Comparison of ENCODE assay signal across 11 cellular contexts in genomic region chr20:35821807-35822242, GRCh38. TPM values are rescaled to one million over a fixed set of nuclear protein-coding genes. Genes with fewer than 3 reads are reported as not detected.
DNase-seq lines count a peak whose midpoint lies in the region; ATAC-seq and TF ChIP-seq lines count a peak whose summit lies in the region.
"Had no signal": no experiment of that assay in that cellular context is flagged by ENCODE, and none has a peak within 500 bp of the region (broad histone marks: within the 10 kb centered on the region; RNA-seq: fewer than 3 reads in every experiment).

No MANE protein-coding gene starts in this region.

- H3K27ac Mint-ChIP-seq in CD4-positive, alpha-beta T cell, result peak overlapping the region; percentile 26
- H3K27ac Mint-ChIP-seq in IgD-negative memory B cell, result peak overlapping the region in 2 of 3 donors; percentile 3 to 41

- no peak for TF ChIP-seq CTCF in CD4-positive, alpha-beta T cell (IDR thresholded peaks at IDR 0.05)
- no peak for TF ChIP-seq CTCF in mammary epithelial cell (conservative IDR thresholded peaks at IDR 0.05 in 1 of 2, IDR thresholded peaks at IDR 0.05 in 1 of 2; ENCODE audit: extremely low read depth in 1 of 2, insufficient read depth in 1 of 2, low read depth in 1 of 2, low read length in 2 of 2)

- BruUV-seq in mammary epithelial cell (replicated peaks; lab: Mats Ljungman, UMichigan), result no TSS peak

- POLR2A ChIA-PET in CD4-positive, alpha-beta T cell (lab: Charles Lee), result no interaction called here

- H2AFZ ChIP-seq in mammary epithelial cell (ENCODE audit: low read depth, low read length), result no peak overlapping the region

- H3K27me3 Mint-ChIP-seq in CD4-positive, alpha-beta T cell, result no peaks in the 10 kb centered on the region
- H3K27me3 Mint-ChIP-seq in IgD-negative memory B cell, result no peaks in the 10 kb centered on the region

- dilution Hi-C loops in mammary epithelial cell (cut with HindIII; ENCODE audit: low sequenced_read_pairs), result no loop called here

- peaks cover 2% of the 10 kb centered on the region for H3K79me2 ChIP-seq in mammary epithelial cell (ENCODE audit: insufficient read depth, low read length)

- H3K27ac ChIP-seq in CD4-positive, alpha-beta T cell (ENCODE audit: low read depth, low read length), result no peak overlapping the region
- H3K27ac ChIP-seq in mammary epithelial cell (ENCODE audit: insufficient read depth, low read depth, low read length), result peak overlapping the region; percentile 1
- H3K27ac ChIP-seq: KMS-11 had no signal

- no peaks in the 10 kb centered on the region for H3K9me3 ChIP-seq in CD4-positive, alpha-beta T cell (ENCODE audit: control insufficient read depth, low read length)
- no peaks in the 10 kb centered on the region for H3K9me3 ChIP-seq in mammary epithelial cell (replicated peaks; ENCODE audit: insufficient read depth, low read length)

- H3K9ac ChIP-seq in mammary epithelial cell (ENCODE audit: insufficient read depth, low read length), result no peak overlapping the region
- H3K9ac ChIP-seq: KMS-11 had no signal

- no peak overlapping the region for H3K4me3 Mint-ChIP-seq in CD4-positive, alpha-beta T cell
- H3K4me3 Mint-ChIP-seq in IgD-negative memory B cell, result no peak overlapping the region

- peaks cover 52% of the 10 kb centered on the region for H3K4me1 Mint-ChIP-seq in CD4-positive, alpha-beta T cell (ENCODE audit: low read depth)
- peaks cover 16 to 25% (median 22%) of the 10 kb centered on the region in 3 donors for H3K4me1 Mint-ChIP-seq in IgD-negative memory B cell

- ATAC-seq in CD4-positive, alpha-beta T cell (ENCODE audit: poor library complexity), result no peak
- no peak for ATAC-seq in HG03342 (IDR thresholded peaks at IDR 0.05; ENCODE audit: unreplicated experiment)

- no peak overlapping the region for H3K4me2 ChIP-seq in mammary epithelial cell (ENCODE audit: insufficient read depth, low read depth, low read length)
- H3K4me2 ChIP-seq: KMS-11 had no signal

- H3K27me3 ChIP-seq in CD4-positive, alpha-beta T cell (ENCODE audit: control insufficient read depth, insufficient read depth, low read length), result no peaks in the 10 kb centered on the region
- no peaks in the 10 kb centered on the region for H3K27me3 ChIP-seq in mammary epithelial cell (ENCODE audit: insufficient read depth, low read length)

- CTCF ChIA-PET in CD4-positive, alpha-beta T cell (lab: Charles Lee), result no interaction called here
- CTCF ChIA-PET in mammary epithelial cell (lab: Charles Lee; ENCODE audit: low non-redundant PET), result no interaction called here

- WGBS in mammary epithelial cell (ENCODE audit: low coverage, missing lambda C conversion rate), result 97% methylated on average over 8 of the region's 8 CpGs

- no peaks in the 10 kb centered on the region for H4K20me1 ChIP-seq in mammary epithelial cell (ENCODE audit: insufficient read depth, low read length)

- no peak overlapping the region for H3K4me3 ChIP-seq in mammary epithelial cell (replicated peaks in 1 of 3; ENCODE audit: insufficient read depth in 1 of 3, low read depth in 2 of 3, low read length in 3 of 3)

- H3K36me3 Mint-ChIP-seq in CD4-positive, alpha-beta T cell (ENCODE audit: low read depth), result peaks cover 65% of the 10 kb centered on the region
- H3K36me3 Mint-ChIP-seq in IgD-negative memory B cell, result peaks cover 6% of the 10 kb centered on the region

- H3K9me3 Mint-ChIP-seq in CD4-positive, alpha-beta T cell, result no peaks in the 10 kb centered on the region
- H3K9me3 Mint-ChIP-seq in IgD-negative memory B cell, result no peaks in the 10 kb centered on the region

- in situ Hi-C loops in mammary epithelial cell (cut with MboI; ENCODE audit: low sequenced_read_pairs in 2 of 2), result no loop called here

- H3K36me3 ChIP-seq in mammary epithelial cell (ENCODE audit: insufficient read depth, low read length), result peaks cover 4% of the 10 kb centered on the region

- peaks cover 16% of the 10 kb centered on the region for H3K4me1 ChIP-seq in mammary epithelial cell (ENCODE audit: insufficient read depth, low read length)

- DNase-seq in CD4-positive, alpha-beta T cell, result no peak
- DNase-seq in mammary epithelial cell, result peak; percentile 32
- DNase-seq in myocyte (ENCODE audit: low read depth), result peak; percentile 37
- DNase-seq in NCI-H2196 (lab: John Stamatoyannopoulos, UW; ENCODE audit: unreplicated experiment), result no peak
- no peak for DNase-seq in NCI-H1417 treated with DMSO at 0.1 percent for 48 hours (lab: John Stamatoyannopoulos, UW)
- DNase-seq in NCI-H2196 treated with DMSO at 0.1 percent for 48 hours (lab: John Stamatoyannopoulos, UW; ENCODE audit: unreplicated experiment), result no peak
- DNase-seq: DND-41, NCI-H526 had no signal

- intact Hi-C loops in CD4-positive, alpha-beta T cell (cut with DNase I, micrococcal nuclease), result no loop called here
- intact Hi-C loops in mammary epithelial cell (cut with micrococcal nuclease), result no loop called here

RNA-seq across cellular contexts. Expression of gene PHF20, which starts 50.0 kb away (rescaled TPM):
- 100 to 1,000 TPM; 119 to 126 TPM for total RNA-seq in CD4-positive, alpha-beta T cell
- polyA plus RNA-seq in IgD-negative memory B cell (107 TPM), mammary epithelial cell (19.5 TPM)
- total RNA-seq in mammary epithelial cell (10 to 100 TPM; 24.0 to 39.7 TPM), myocyte (27.1 and 28.5 TPM in 2 replicates)
- polyA minus RNA-seq in mammary epithelial cell, result 24.9 TPM
- polyA plus RNA-seq in myocyte (2012), result 25.1 TPM

Comparison
In these comparisons a context has a peak if more than half of its experiments do, and no peak if none do; other contexts are left out.
1. DNase-seq: peak in mammary epithelial cell (single experiment) and myocyte (single experiment); none in CD4-positive, alpha-beta T cell (0 of 10), NCI-H2196 (single experiment), NCI-H1417 treated with DMSO at 0.1 percent for 48 hours (single experiment) and NCI-H2196 treated with DMSO at 0.1 percent for 48 hours (single experiment).